ENCODE assay signal across 1 cellular context in the genomic region with DNA sequence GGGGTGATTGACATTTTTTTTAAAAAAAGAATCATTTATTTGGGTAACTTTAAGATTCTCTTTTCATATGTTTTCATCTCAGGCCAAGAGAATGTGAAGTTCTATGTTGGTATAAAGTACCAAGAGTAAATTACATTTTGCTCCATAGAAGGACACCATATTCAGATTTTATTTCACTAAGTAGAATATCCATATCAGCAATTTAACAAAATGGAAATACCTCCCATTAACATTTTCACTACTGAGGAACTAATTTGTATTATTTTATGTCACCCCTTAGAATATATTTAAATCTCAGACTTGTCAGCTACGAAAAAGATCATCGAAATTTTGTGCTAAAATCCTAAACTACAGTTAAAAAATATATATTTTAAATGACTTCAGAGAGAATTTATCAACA.
TF ChIP-seq lines count a peak whose summit lies in the region.

No MANE protein-coding gene starts in this region.

TF ChIP-seq in K562, 482 proteins besides CTCF, POLR2A, EP300 and RAD21 (continued from another document):
- TF ChIP-seq, protein P1, sequence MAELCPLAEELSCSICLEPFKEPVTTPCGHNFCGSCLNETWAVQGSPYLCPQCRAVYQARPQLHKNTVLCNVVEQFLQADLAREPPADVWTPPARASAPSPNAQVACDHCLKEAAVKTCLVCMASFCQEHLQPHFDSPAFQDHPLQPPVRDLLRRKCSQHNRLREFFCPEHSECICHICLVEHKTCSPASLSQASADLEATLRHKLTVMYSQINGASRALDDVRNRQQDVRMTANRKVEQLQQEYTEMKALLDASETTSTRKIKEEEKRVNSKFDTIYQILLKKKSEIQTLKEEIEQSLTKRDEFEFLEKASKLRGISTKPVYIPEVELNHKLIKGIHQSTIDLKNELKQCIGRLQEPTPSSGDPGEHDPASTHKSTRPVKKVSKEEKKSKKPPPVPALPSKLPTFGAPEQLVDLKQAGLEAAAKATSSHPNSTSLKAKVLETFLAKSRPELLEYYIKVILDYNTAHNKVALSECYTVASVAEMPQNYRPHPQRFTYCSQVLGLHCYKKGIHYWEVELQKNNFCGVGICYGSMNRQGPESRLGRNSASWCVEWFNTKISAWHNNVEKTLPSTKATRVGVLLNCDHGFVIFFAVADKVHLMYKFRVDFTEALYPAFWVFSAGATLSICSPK (IDR thresholded peaks at IDR 0.05; ENCODE audit: borderline replicate concordance) = no peak
- no peak for TF ChIP-seq ZNF133 (CRISPR knock-in tag; IDR thresholded peaks at IDR 0.05)
TF ChIP-seq in K562: peak in this region for 4.
